ENCODE assay signal across 1 cellular context in genomic region chr3:119601154-119601553, GRCh38.
TF ChIP-seq lines count a peak whose summit lies in the region.

No MANE protein-coding gene starts in this region.

TF ChIP-seq in GM23338, 12 proteins besides CTCF, POLR2A, EP300 and RAD21 (continued from another document):
- no peak for TF ChIP-seq EZH2phosphoT487 (IDR thresholded peaks at IDR 0.05; ENCODE audit: unreplicated experiment)
- TF ChIP-seq ZNF462 (CRISPR knock-in tag; IDR thresholded peaks at IDR 0.05), result no peak
- TF ChIP-seq STAT1 (IDR thresholded peaks at IDR 0.05; ENCODE audit: unreplicated experiment), result no peak
